19 cellular contexts compared by ENCODE assay signal in genomic region chr2:204299766-204300165, GRCh38.
DNase-seq lines count a peak whose midpoint lies in the region; ATAC-seq lines count a peak whose summit lies in the region.
"Had no signal": no experiment of that assay in that cellular context is flagged by ENCODE, and none has a peak within 500 bp of the region (broad histone marks: within the 10 kb centered on the region; RNA-seq: fewer than 3 reads in every experiment).

No MANE protein-coding gene starts in this region.

- no peak overlapping the region for H3K4me3 Mint-ChIP-seq in naive thymus-derived CD4-positive, alpha-beta T cell
- no peak overlapping the region for H3K4me3 Mint-ChIP-seq in activated naive CD8-positive, alpha-beta T cell treated with anti-CD3 and anti-CD28 coated beads for 36 hours
- H3K4me3 Mint-ChIP-seq: B cell; CD8-positive, alpha-beta T cell; GM23338; IgD-negative memory B cell had no signal

- H3K27me3 ChIP-seq in naive thymus-derived CD4-positive, alpha-beta T cell (ENCODE audit: control insufficient read depth in 2 of 2, insufficient read depth in 2 of 2, low read length in 2 of 2) = peaks cover 0 to 2% of the 10 kb centered on the region in 2 donors
- H3K27me3 ChIP-seq: BLaER1 treated with 17β-estradiol and CSF1 and Interleukin-3, amounts not matched to agents 10 nM and 100 nM had no signal

- CTCF ChIA-PET in naive thymus-derived CD4-positive, alpha-beta T cell (lab: Charles Lee) = no interaction called here

- POLR2A ChIA-PET in naive thymus-derived CD4-positive, alpha-beta T cell (lab: Charles Lee) = interaction anchor here (0.6 kb wide), 1 partner anchor 793 kb away, joined by 3 read pairs; no protein-coding TSS in a partner anchor

- H3K4me1 Mint-ChIP-seq in naive thymus-derived CD4-positive, alpha-beta T cell = no peaks in the 10 kb centered on the region
- H3K4me1 Mint-ChIP-seq in activated naive CD8-positive, alpha-beta T cell treated with anti-CD3 and anti-CD28 coated beads for 36 hours = peaks cover 4% of the 10 kb centered on the region
- H3K4me1 Mint-ChIP-seq: B cell, GM23338, IgD-negative memory B cell had no signal

- DNase-seq in EH (ENCODE audit: low read depth) = peak; percentile 26
- peak; percentile 48 for DNase-seq in astrocyte of the hippocampus (ENCODE audit: low read depth, low spot score)
- DNase-seq in renal cortical epithelial cell (ENCODE audit: low read depth) = peak; percentile 79
- no peak for DNase-seq in cerebellum (ENCODE audit: low spot score)
- no peak for DNase-seq in naive thymus-derived CD4-positive, alpha-beta T cell
- DNase-seq in NCI-H1048 (lab: John Stamatoyannopoulos, UW) = no peak
- no peak for DNase-seq in activated naive CD8-positive, alpha-beta T cell treated with anti-CD3 and anti-CD28 coated beads for 36 hours
- DNase-seq: ACHN; Calu3; CD8-positive, alpha-beta T cell; DMS79 treated with DMSO at 0.1 percent for 48 hours; EL; HCEC 1CT; KBM-7 had no signal

- H3K9me3 Mint-ChIP-seq in naive thymus-derived CD4-positive, alpha-beta T cell = no peaks in the 10 kb centered on the region
- H3K9me3 Mint-ChIP-seq in activated naive CD8-positive, alpha-beta T cell treated with anti-CD3 and anti-CD28 coated beads for 36 hours = no peaks in the 10 kb centered on the region
- H3K9me3 Mint-ChIP-seq: CD8-positive, alpha-beta T cell; GM23338 had no signal

- H3K4me3 ChIP-seq in naive thymus-derived CD4-positive, alpha-beta T cell (ENCODE audit: low read length) = no peak overlapping the region
- H3K4me3 ChIP-seq: BLaER1 treated with 17β-estradiol and CSF1 and Interleukin-3, amounts not matched to agents 10 nM and 100 nM; GM23338 had no signal

- no peak for ATAC-seq in naive thymus-derived CD4-positive, alpha-beta T cell
- ATAC-seq: CD8-positive, alpha-beta T cell; GM23338; HepG2 had no signal

- H3K9me3 ChIP-seq in naive thymus-derived CD4-positive, alpha-beta T cell (ENCODE audit: control insufficient read depth in 2 of 3, low read length in 3 of 3) = no peaks in the 10 kb centered on the region
- H3K9me3 ChIP-seq: BLaER1 treated with 17β-estradiol and CSF1 and Interleukin-3, amounts not matched to agents 10 nM and 100 nM had no signal

- no peak overlapping the region for H3K27ac Mint-ChIP-seq in naive thymus-derived CD4-positive, alpha-beta T cell
- no peak overlapping the region for H3K27ac Mint-ChIP-seq in activated naive CD8-positive, alpha-beta T cell treated with anti-CD3 and anti-CD28 coated beads for 36 hours
- H3K27ac Mint-ChIP-seq: B cell; CD8-positive, alpha-beta T cell; GM23338; IgD-negative memory B cell had no signal

- intact Hi-C loops in naive thymus-derived CD4-positive, alpha-beta T cell (cut with micrococcal nuclease) = no loop called here

- H3K27me3 Mint-ChIP-seq in naive thymus-derived CD4-positive, alpha-beta T cell = peaks cover 5 to 12% (median 10%) of the 10 kb centered on the region in 5 donors
- H3K27me3 Mint-ChIP-seq in activated naive CD8-positive, alpha-beta T cell treated with anti-CD3 and anti-CD28 coated beads for 36 hours = peaks cover 10% of the 10 kb centered on the region
- H3K27me3 Mint-ChIP-seq: IgD-negative memory B cell had no signal

- H3K27ac ChIP-seq in naive thymus-derived CD4-positive, alpha-beta T cell (ENCODE audit: low read depth, low read length) = no peak overlapping the region
- H3K27ac ChIP-seq: BLaER1 treated with 17β-estradiol and CSF1 and Interleukin-3, amounts not matched to agents 10 nM and 100 nM had no signal

- H3K4me1 ChIP-seq in naive thymus-derived CD4-positive, alpha-beta T cell (ENCODE audit: control insufficient read depth in 2 of 2, insufficient read depth in 2 of 2, low read length in 2 of 2) = no peaks in the 10 kb centered on the region

- H3K36me3 Mint-ChIP-seq in naive thymus-derived CD4-positive, alpha-beta T cell = no peaks in the 10 kb centered on the region
- no peaks in the 10 kb centered on the region for H3K36me3 Mint-ChIP-seq in activated naive CD8-positive, alpha-beta T cell treated with anti-CD3 and anti-CD28 coated beads for 36 hours
- H3K36me3 Mint-ChIP-seq: CD8-positive, alpha-beta T cell; IgD-negative memory B cell had no signal

- H3K36me3 ChIP-seq in naive thymus-derived CD4-positive, alpha-beta T cell (ENCODE audit: control insufficient read depth in 2 of 3, insufficient read depth in 3 of 3, low read length in 3 of 3) = no peaks in the 10 kb centered on the region
- H3K36me3 ChIP-seq: BLaER1 treated with 17β-estradiol and CSF1 and Interleukin-3, amounts not matched to agents 10 nM and 100 nM had no signal

Comparison
In these comparisons a context has a peak if more than half of its experiments do, and no peak if none do; other contexts are left out.
1. DNase-seq: peak in EH (single experiment), astrocyte of the hippocampus (single experiment) and renal cortical epithelial cell (single experiment); none in cerebellum (single experiment), naive thymus-derived CD4-positive, alpha-beta T cell (0 of 9), NCI-H1048 (single experiment) and activated naive CD8-positive, alpha-beta T cell treated with anti-CD3 and anti-CD28 coated beads for 36 hours (single experiment).